Comparison of ENCODE assay signal across 2 cellular contexts in genomic region chr4:152708361-152708760, GRCh38.
TF ChIP-seq lines count a peak whose summit lies in the region.

No MANE protein-coding gene starts in this region.

TF ChIP-seq in GM23338, 12 proteins besides CTCF, POLR2A, EP300 and RAD21:
- no peak for TF ChIP-seq STAT1 (IDR thresholded peaks at IDR 0.05; ENCODE audit: unreplicated experiment)
- TF ChIP-seq CREB1 (CRISPR knock-in tag; IDR thresholded peaks at IDR 0.05; ENCODE audit: low read depth) = no peak
TF ChIP-seq in GM23338: peak in this region for 0.

TF ChIP-seq in H1, 55 proteins besides CTCF, POLR2A, EP300 and RAD21:
- TF ChIP-seq JUN (IDR thresholded peaks at IDR 0.05; ENCODE audit: low read depth, low read length) (no peak), TCF12 (IDR thresholded peaks at IDR 0.05; ENCODE audit: low read depth, low read length) (no peak), GTF2F1 (IDR thresholded peaks at IDR 0.05; ENCODE audit: borderline replicate concordance, low read depth, low read length) (no peak), JUND (IDR thresholded peaks at IDR 0.05; ENCODE audit: low read length) (no peak), ATF3 (IDR thresholded peaks at IDR 0.05; ENCODE audit: insufficient read depth, low read depth, low read length) (no peak), RFX5 (IDR thresholded peaks at IDR 0.05; ENCODE audit: borderline replicate concordance, low read depth, low read length) (no peak)
